ENCODE assay signal across 15 cellular contexts in genomic region chr19:54959840-54960239, GRCh38. TPM values are rescaled to one million over a fixed set of nuclear protein-coding genes. Genes with fewer than 3 reads are reported as not detected.
DNase-seq lines count a peak whose midpoint lies in the region; ATAC-seq and TF ChIP-seq lines count a peak whose summit lies in the region.
"Had no signal": no experiment of that assay in that cellular context is flagged by ENCODE, and none has a peak within 500 bp of the region (broad histone marks: within the 10 kb centered on the region; RNA-seq: fewer than 3 reads in every experiment).

No MANE protein-coding gene starts in this region.

- no peaks in the 10 kb centered on the region for H3K4me1 ChIP-seq in DND-41 (ENCODE audit: insufficient read depth, low read length)
- H3K4me1 ChIP-seq: gastrocnemius medialis had no signal

- H3K9me3 Mint-ChIP-seq in activated T-helper 2 cell treated with anti-CD3 and anti-CD28 coated beads, Interferon-gamma antibody, Interleukin-2, Interleukin-4, amounts not matched to agents 10 μg/mL and 5 μg/mL and 100 μg/mL, durations not matched to agents 14 hours and 24 hours and 36 hours, result no peaks in the 10 kb centered on the region

- H3K4me3 ChIP-seq in DND-41 (ENCODE audit: low read depth in 1 of 2, low read length in 2 of 2), result no peak overlapping the region
- H3K4me3 ChIP-seq: dorsolateral prefrontal cortex, gastrocnemius medialis, skin epidermis had no signal

- no peak for TF ChIP-seq CTCF in DND-41 (IDR thresholded peaks at IDR 0.05; ENCODE audit: borderline replicate concordance, extremely low read depth, low read length, poor library complexity, severe bottlenecking)

- H2AFZ ChIP-seq in DND-41 (ENCODE audit: low read depth, low read length), result no peak overlapping the region

- intact Hi-C loops in activated T-helper 2 cell treated with anti-CD3 and anti-CD28 coated beads, Interferon-gamma antibody, Interleukin-2, Interleukin-4, amounts not matched to agents 10 μg/mL and 5 μg/mL and 100 μg/mL, durations not matched to agents 14 hours and 24 hours and 36 hours (cut with micrococcal nuclease), result no loop called here
- intact Hi-C loops in cardiac septum (cut with DNase I), result no loop called here

- H3K27me3 Mint-ChIP-seq in activated T-helper 2 cell treated with anti-CD3 and anti-CD28 coated beads, Interferon-gamma antibody, Interleukin-2, Interleukin-4, amounts not matched to agents 10 μg/mL and 5 μg/mL and 100 μg/mL, durations not matched to agents 14 hours and 24 hours and 36 hours (ENCODE audit: low read depth), result peaks cover 4% of the 10 kb centered on the region

- no peaks in the 10 kb centered on the region for H3K27me3 ChIP-seq in DND-41 (ENCODE audit: insufficient read depth, low read length, poor library complexity)
- H3K27me3 ChIP-seq: dorsolateral prefrontal cortex, gastrocnemius medialis had no signal

- H3K79me2 ChIP-seq in DND-41 (ENCODE audit: insufficient read depth, low read length), result no peaks in the 10 kb centered on the region

- no peaks in the 10 kb centered on the region for H4K20me1 ChIP-seq in DND-41 (ENCODE audit: insufficient read depth, low read length)

- H3K9me3 ChIP-seq in DND-41 (ENCODE audit: insufficient read depth, low read length, severe bottlenecking), result no peaks in the 10 kb centered on the region
- H3K9me3 ChIP-seq: gastrocnemius medialis had no signal

- H3K4me1 Mint-ChIP-seq in activated T-helper 2 cell treated with anti-CD3 and anti-CD28 coated beads, Interferon-gamma antibody, Interleukin-2, Interleukin-4, amounts not matched to agents 10 μg/mL and 5 μg/mL and 100 μg/mL, durations not matched to agents 14 hours and 24 hours and 36 hours (ENCODE audit: low read depth), result peaks cover 7% of the 10 kb centered on the region

- H3K27ac Mint-ChIP-seq in activated T-helper 2 cell treated with anti-CD3 and anti-CD28 coated beads, Interferon-gamma antibody, Interleukin-2, Interleukin-4, amounts not matched to agents 10 μg/mL and 5 μg/mL and 100 μg/mL, durations not matched to agents 14 hours and 24 hours and 36 hours, result no peak overlapping the region

- H3K9ac ChIP-seq in DND-41 (ENCODE audit: low read depth, low read length), result no peak overlapping the region

- no peaks in the 10 kb centered on the region for H3K36me3 Mint-ChIP-seq in activated T-helper 2 cell treated with anti-CD3 and anti-CD28 coated beads, Interferon-gamma antibody, Interleukin-2, Interleukin-4, amounts not matched to agents 10 μg/mL and 5 μg/mL and 100 μg/mL, durations not matched to agents 14 hours and 24 hours and 36 hours (ENCODE audit: low read depth)
- H3K36me3 Mint-ChIP-seq: CD4-positive, CD25-positive, alpha-beta regulatory T cell had no signal

- no peak for DNase-seq in DND-41
- DNase-seq in NAMALWA (ENCODE audit: low spot score), result peak; percentile 71
- DNase-seq in activated T-helper 2 cell treated with anti-CD3 and anti-CD28 coated beads, Interferon-gamma antibody, Interleukin-2, Interleukin-4, amounts not matched to agents 10 μg/mL and 5 μg/mL and 100 μg/mL, durations not matched to agents 14 hours and 24 hours and 36 hours (ENCODE audit: low spot score), result no peak
- no peak for DNase-seq in NCI-H2029 (lab: John Stamatoyannopoulos, UW)
- no peak for DNase-seq in cardiac septum (ENCODE audit: low spot score)
- no peak for DNase-seq in effector CD4-positive, alpha-beta T cell
- DNase-seq: dorsolateral prefrontal cortex, gastrocnemius medialis, NCI-H1092, NCI-H748 treated with DMSO at 0.1 percent for 48 hours had no signal

- no peak overlapping the region for H3K27ac ChIP-seq in DND-41 (ENCODE audit: low read length)
- H3K27ac ChIP-seq: dorsolateral prefrontal cortex, gastrocnemius medialis, skin epidermis had no signal

- no peaks in the 10 kb centered on the region for H3K36me3 ChIP-seq in DND-41 (ENCODE audit: insufficient read depth, low read length)
- H3K36me3 ChIP-seq: gastrocnemius medialis had no signal

- H3K4me3 Mint-ChIP-seq in activated T-helper 2 cell treated with anti-CD3 and anti-CD28 coated beads, Interferon-gamma antibody, Interleukin-2, Interleukin-4, amounts not matched to agents 10 μg/mL and 5 μg/mL and 100 μg/mL, durations not matched to agents 14 hours and 24 hours and 36 hours (ENCODE audit: low read depth), result peak overlapping the region; percentile 37

- no peak overlapping the region for H3K4me2 ChIP-seq in DND-41 (ENCODE audit: insufficient read depth, low read length)

- ATAC-seq in DND-41 (ENCODE audit: insufficient read depth, low read depth), result peak; percentile 40; the same call in 1 of the 3 replicates
- peak; percentile 38 for ATAC-seq in GM18867 (IDR thresholded peaks at IDR 0.05; ENCODE audit: unreplicated experiment)
- ATAC-seq in GM19452 (IDR thresholded peaks at IDR 0.05; ENCODE audit: unreplicated experiment), result no peak
- ATAC-seq: gastrocnemius medialis had no signal

RNA-seq across cellular contexts. Expression of gene NLRP2, which starts 6.3 kb away (rescaled TPM):
- 13.5 and 14.1 TPM in 2 replicates for total RNA-seq in activated T-helper 2 cell treated with anti-CD3 and anti-CD28 coated beads, Interferon-gamma antibody, Interleukin-2, Interleukin-4, amounts not matched to agents 10 μg/mL and 5 μg/mL and 100 μg/mL, durations not matched to agents 14 hours and 24 hours and 36 hours
- total RNA-seq in cardiac septum, result 0.86 TPM

RNA-seq across cellular contexts. Expression of gene NLRP7, which starts 12.5 kb away (rescaled TPM):
- total RNA-seq in activated T-helper 2 cell treated with anti-CD3 and anti-CD28 coated beads, Interferon-gamma antibody, Interleukin-2, Interleukin-4, amounts not matched to agents 10 μg/mL and 5 μg/mL and 100 μg/mL, durations not matched to agents 14 hours and 24 hours and 36 hours, result not detected in 2 replicates
- total RNA-seq in cardiac septum, result not detected
- total RNA-seq: activated CD8-positive, alpha-beta memory T cell treated with anti-CD3 and anti-CD28 coated beads for 36 hours; CD4-positive, CD25-positive, alpha-beta regulatory T cell; gastrocnemius medialis had no signal

RNA-seq across cellular contexts. Expression of gene NCR1, which starts 53.9 kb away (rescaled TPM):
- total RNA-seq in activated T-helper 2 cell treated with anti-CD3 and anti-CD28 coated beads, Interferon-gamma antibody, Interleukin-2, Interleukin-4, amounts not matched to agents 10 μg/mL and 5 μg/mL and 100 μg/mL, durations not matched to agents 14 hours and 24 hours and 36 hours, result not detected in 2 replicates
- not detected for total RNA-seq in cardiac septum
- total RNA-seq: CD4-positive, CD25-positive, alpha-beta regulatory T cell; gastrocnemius medialis had no signal
